In genomic region chr9:15552641-15553527, GRCh38 we compare ENCODE assay signal across 8 cellular contexts. TPM values are rescaled to one million over a fixed set of nuclear protein-coding genes. Genes with fewer than 3 reads are reported as not detected.
DNase-seq lines count a peak whose midpoint lies in the region; ATAC-seq and TF ChIP-seq lines count a peak whose summit lies in the region.

CCDC171 (plus strand) TSS chr9:15553043; CDS start chr9:15564089, 11,046 bp downstream.

- H3K27me3 Mint-ChIP-seq in WTC11 (ENCODE audit: low read depth) = no peaks in the 10 kb centered on the region; the same call in none of the 2 replicates

- TF ChIP-seq POLR2A in GM18951 (IDR thresholded peaks at IDR 0.05; ENCODE audit: extremely low read depth, insufficient read depth, insufficient read length) = peak; percentile 79

- no peak for TF ChIP-seq CTCF in AG09319 (IDR thresholded peaks at IDR 0.05; ENCODE audit: low read depth, low read length)
- no peak for TF ChIP-seq CTCF in WTC11 (IDR thresholded peaks at IDR 0.05)

- H3K4me1 Mint-ChIP-seq in WTC11 = peaks cover 7% of the 10 kb centered on the region

- peak within 1 kb of the TSS; percentile 94 for H3K27ac ChIP-seq in caudate nucleus (ENCODE audit: low read depth, low read length)

- H3K9me3 Mint-ChIP-seq in WTC11 = no peaks in the 10 kb centered on the region

- in situ Hi-C loops in GM18951 (cut with MboI; ENCODE audit: low sequenced_read_pairs, unreplicated experiment) = no loop called here

- POLR2A ChIA-PET in WTC11 (lab: Charles Lee) = interaction anchor here (0.6 to 2.4 kb wide), 19 partner anchors 12 to 698 kb away, joined by 3 to 36 read pairs (median 4); partner anchors contain the start of genes PSIP1, SNAPC3 and TTC39B

- peak within 1 kb of the TSS; percentile 97 for H3K27ac Mint-ChIP-seq in WTC11

- ATAC-seq in HG03175 (IDR thresholded peaks at IDR 0.05; ENCODE audit: unreplicated experiment) (peak; percentile 73), WTC11 (peak; percentile 94)

- H3K4me3 Mint-ChIP-seq in WTC11 = peak within 1 kb of the TSS; percentile 88

- no peaks in the 10 kb centered on the region for H3K36me3 Mint-ChIP-seq in WTC11

- CTCF ChIA-PET in WTC11 (lab: Charles Lee) = interaction anchor here (0.5 to 2.9 kb wide), 32 partner anchors 10 to 418 kb away, joined by 3 to 30 read pairs (median 4); partner anchors contain the start of genes PSIP1, SNAPC3 and TTC39B

- peak; percentile 89 for DNase-seq in AG09319 (ENCODE audit: extremely low read depth, low read depth)
- peak; percentile 96 for DNase-seq in NCI-H2227 treated with DMSO at 0.1 percent for 48 hours (lab: John Stamatoyannopoulos, UW)
- DNase-seq in WTC11 (ENCODE audit: low spot score) = peak; percentile 94
- peak in 60 of 61 donors; percentile 66 to 96 (median 87) for DNase-seq in caudate nucleus (lab: John Stamatoyannopoulos, UW)
- peak; percentile 97 for DNase-seq in iris pigment epithelial cell (ENCODE audit: low read depth)
- peak; percentile 74 to 83 for DNase-seq in stimulated activated CD4-positive, alpha-beta T cell treated with anti-CD3 and anti-CD28 coated beads, Interleukin-12 subunit alpha, Interleukin-12 subunit beta, amount 100 ng/mL, for 24 hours (ENCODE audit: low read depth in 2 of 2)

TF ChIP-seq in WTC11, 78 proteins besides CTCF, POLR2A, EP300 and RAD21 (continues in another document):
- TF ChIP-seq GABPB1 (CRISPR knock-in tag; IDR thresholded peaks at IDR 0.05) (no peak; the same call in 1 of the 2 replicates), MXD4 (CRISPR knock-in tag; IDR thresholded peaks at IDR 0.05; ENCODE audit: borderline replicate concordance) (no peak), NR3C1 (CRISPR knock-in tag; conservative IDR thresholded peaks at IDR 0.05; ENCODE audit: low read depth) (peak; percentile 59; the same call in 1 of the 2 replicates), CREM (CRISPR knock-in tag; IDR thresholded peaks at IDR 0.05) (peak; percentile 34; the same call in 1 of the 2 replicates), ZNF121 (CRISPR knock-in tag; IDR thresholded peaks at IDR 0.05) (no peak), HMGXB4 (CRISPR knock-in tag; IDR thresholded peaks at IDR 0.05) (peak; percentile 13; the same call in 1 of the 2 replicates), FOXK1 (CRISPR knock-in tag; IDR thresholded peaks at IDR 0.05) (peak; percentile 70), PRRX2 (CRISPR knock-in tag; IDR thresholded peaks at IDR 0.05) (no peak), JUN (CRISPR knock-in tag; IDR thresholded peaks at IDR 0.05) (no peak), ZBTB21 (CRISPR knock-in tag; IDR thresholded peaks at IDR 0.05; ENCODE audit: borderline replicate concordance) (0 out of 2 replicates have a peak, but pooled peaks have one; percentile 19), ZBTB43 (CRISPR knock-in tag; IDR thresholded peaks at IDR 0.05) (peak; percentile 72), ZNF532 (CRISPR knock-in tag; IDR thresholded peaks at IDR 0.05; ENCODE audit: borderline replicate concordance) (no peak), ZNF263 (CRISPR knock-in tag; IDR thresholded peaks at IDR 0.05; ENCODE audit: low read depth) (no peak), USF2 (CRISPR knock-in tag; IDR thresholded peaks at IDR 0.05) (no peak), TCF7 (CRISPR knock-in tag; IDR thresholded peaks at IDR 0.05; ENCODE audit: low read depth) (no peak), CBFB (CRISPR knock-in tag; IDR thresholded peaks at IDR 0.05; ENCODE audit: low read depth) (peak; percentile 32; the same call in 1 of the 2 replicates), FOXP1 (CRISPR knock-in tag; IDR thresholded peaks at IDR 0.05; ENCODE audit: borderline replicate concordance) (0 out of 2 replicates have a peak, but pooled peaks have one; percentile 57), NFE2L1 (CRISPR knock-in tag; IDR thresholded peaks at IDR 0.05) (peak; percentile 25; the same call in 1 of the 2 replicates), SMAD3 (CRISPR knock-in tag; IDR thresholded peaks at IDR 0.05; ENCODE audit: borderline replicate concordance) (peak; percentile 62; the same call in 1 of the 2 replicates), ZNF423 (CRISPR knock-in tag; IDR thresholded peaks at IDR 0.05) (no peak), MYBL2 (CRISPR knock-in tag; IDR thresholded peaks at IDR 0.05) (peak; percentile 80)

RNA-seq across cellular contexts. Expression of gene CCDC171, which starts in this region (rescaled TPM):
- 2.8 to 4.1 TPM (median 2.9 TPM) in 3 replicates for total RNA-seq in WTC11 (2021)

Comparison
In these comparisons a context has a peak if more than half of its experiments do, and no peak if none do; other contexts are left out.
1. Peak in every context shown above with its lines: DNase-seq, ATAC-seq and H3K27ac ChIP-seq.